Comparison of ENCODE assay signal across 24 cellular contexts in the genomic region with DNA sequence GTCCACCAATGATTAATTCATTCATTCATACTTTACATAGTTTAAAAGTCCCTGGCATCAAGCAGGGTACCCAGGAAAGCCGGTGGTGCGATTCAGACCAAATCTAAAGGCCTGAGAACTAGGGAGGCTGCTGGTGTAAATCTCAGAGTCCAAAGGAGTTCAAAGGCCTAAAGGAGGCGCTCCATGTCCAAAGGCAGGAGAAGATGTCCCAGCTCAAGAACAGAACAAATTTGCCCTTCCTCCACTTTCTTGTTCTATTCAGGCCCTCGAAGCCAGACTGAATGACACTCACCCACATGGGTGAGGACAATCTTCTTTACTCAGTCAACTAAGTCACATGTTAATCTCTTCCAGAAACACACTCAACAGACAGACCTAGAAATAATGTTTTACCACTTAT.
"Had no signal": no experiment of that assay in that cellular context is flagged by ENCODE, and none has a peak within 500 bp of the region (broad histone marks: within the 10 kb centered on the region; RNA-seq: fewer than 3 reads in every experiment).

No MANE protein-coding gene starts in this region.

- H3K4me3 Mint-ChIP-seq: activated CD4-positive, alpha-beta T cell treated with anti-CD3 and anti-CD28 coated beads, Interleukin-2, amount 10 ng/mL, durations not matched to agents 7 days and 5 days; activated CD8-positive, alpha-beta T cell treated with anti-CD3 and anti-CD28 coated beads for 36 hours; activated naive CD4-positive, alpha-beta T cell treated with anti-CD3 and anti-CD28 coated beads, Interleukin-2, amount 50 U/mL, for 24 hours; activated naive CD8-positive, alpha-beta T cell treated with anti-CD3 and anti-CD28 coated beads, Interleukin-2, amount 50 U/mL, for 24 hours; nephron had no signal

- H3K4me3 ChIP-seq: esophagus muscularis mucosa, heart left ventricle, left lung, lung, skin epidermis, testis, transverse colon had no signal

- DNase-seq: activated CD4-positive, alpha-beta T cell treated with anti-CD3 and anti-CD28 coated beads for 1 hour; activated CD4-positive, alpha-beta T cell treated with anti-CD3 and anti-CD28 coated beads, Interleukin-2, amount 10 ng/mL, durations not matched to agents 7 days and 5 days; activated CD8-positive, alpha-beta T cell treated with anti-CD3 and anti-CD28 coated beads for 36 hours; activated naive CD8-positive, alpha-beta T cell treated with anti-CD3 and anti-CD28 coated beads, Interleukin-2, amount 50 U/mL, for 24 hours; activated T-cell treated with anti-CD3 and anti-CD28 coated beads, Interleukin-2, amount 50 U/mL, for 48 hours; amygdala; central memory CD4-positive, alpha-beta T cell; foreskin keratinocyte; heart left ventricle; kidney glomerular epithelial cell; left lung; stimulated activated CD4-positive, alpha-beta T cell treated with anti-CD3 and anti-CD28 coated beads, Interleukin-12 subunit alpha, Interleukin-12 subunit beta, amount 100 ng/mL, for 4 hours; stimulated activated CD4-positive, alpha-beta T cell treated with anti-CD3 and anti-CD28 coated beads, Interleukin-4, amount 100 ng/mL, for 1 hour; stimulated activated naive CD8-positive, alpha-beta T cell treated with anti-CD3 and anti-CD28 coated beads, Interleukin-15, Interleukin-2, amounts not matched to agents 100 U/mL and 50 U/mL, for 24 hours; T1000; testis; transverse colon had no signal

- H3K4me1 ChIP-seq: esophagus muscularis mucosa, foreskin keratinocyte, heart left ventricle, left lung, testis, transverse colon had no signal

- H3K9me3 Mint-ChIP-seq: activated CD4-positive, alpha-beta T cell treated with anti-CD3 and anti-CD28 coated beads, Interleukin-2, amount 10 ng/mL, durations not matched to agents 7 days and 5 days; activated naive CD4-positive, alpha-beta T cell treated with anti-CD3 and anti-CD28 coated beads, Interleukin-2, amount 50 U/mL, for 24 hours; activated naive CD8-positive, alpha-beta T cell treated with anti-CD3 and anti-CD28 coated beads, Interleukin-2, amount 50 U/mL, for 24 hours; activated T-helper 2 cell treated with anti-CD3 and anti-CD28 coated beads, Interferon-gamma antibody, Interleukin-2, Interleukin-4, amounts not matched to agents 10 μg/mL and 5 μg/mL and 100 μg/mL, durations not matched to agents 14 hours and 24 hours and 36 hours; nephron had no signal

- H3K27me3 ChIP-seq: esophagus muscularis mucosa, foreskin keratinocyte, heart left ventricle, left lung, testis, transverse colon had no signal

- H3K27ac ChIP-seq: esophagus muscularis mucosa, foreskin keratinocyte, heart left ventricle, left lung, skin epidermis, testis, transverse colon had no signal

- H3K9me3 ChIP-seq: esophagus muscularis mucosa, left lung, testis, transverse colon had no signal

- ATAC-seq: activated CD8-positive, alpha-beta T cell treated with anti-CD3 and anti-CD28 coated beads for 36 hours; activated naive CD8-positive, alpha-beta T cell treated with anti-CD3 and anti-CD28 coated beads, Interleukin-2, amount 50 U/mL, for 24 hours; foreskin keratinocyte; heart left ventricle; left lung; sciatic nerve; stimulated activated naive CD8-positive, alpha-beta T cell treated with anti-CD3 and anti-CD28 coated beads, Interleukin-15, Interleukin-2, amounts not matched to agents 100 U/mL and 50 U/mL, for 24 hours had no signal

- H3K27me3 Mint-ChIP-seq: activated CD4-positive, alpha-beta T cell treated with anti-CD3 and anti-CD28 coated beads, Interleukin-2, amount 10 ng/mL, durations not matched to agents 7 days and 5 days; activated CD8-positive, alpha-beta T cell treated with anti-CD3 and anti-CD28 coated beads for 36 hours; activated naive CD4-positive, alpha-beta T cell treated with anti-CD3 and anti-CD28 coated beads, Interleukin-2, amount 50 U/mL, for 24 hours; activated naive CD8-positive, alpha-beta T cell treated with anti-CD3 and anti-CD28 coated beads, Interleukin-2, amount 50 U/mL, for 24 hours had no signal

- H3K36me3 Mint-ChIP-seq: activated naive CD4-positive, alpha-beta T cell treated with anti-CD3 and anti-CD28 coated beads, Interleukin-2, amount 50 U/mL, for 24 hours had no signal

- H3K27ac Mint-ChIP-seq: activated CD4-positive, alpha-beta T cell treated with anti-CD3 and anti-CD28 coated beads, Interleukin-2, amount 10 ng/mL, durations not matched to agents 7 days and 5 days; activated CD8-positive, alpha-beta T cell treated with anti-CD3 and anti-CD28 coated beads for 36 hours; activated naive CD4-positive, alpha-beta T cell treated with anti-CD3 and anti-CD28 coated beads, Interleukin-2, amount 50 U/mL, for 24 hours; activated naive CD8-positive, alpha-beta T cell treated with anti-CD3 and anti-CD28 coated beads, Interleukin-2, amount 50 U/mL, for 24 hours; activated T-helper 2 cell treated with anti-CD3 and anti-CD28 coated beads, Interferon-gamma antibody, Interleukin-2, Interleukin-4, amounts not matched to agents 10 μg/mL and 5 μg/mL and 100 μg/mL, durations not matched to agents 14 hours and 24 hours and 36 hours; nephron had no signal

- H3K36me3 ChIP-seq: esophagus muscularis mucosa, heart left ventricle, left lung, transverse colon had no signal

- H3K4me1 Mint-ChIP-seq: activated CD4-positive, alpha-beta T cell treated with anti-CD3 and anti-CD28 coated beads, Interleukin-2, amount 10 ng/mL, durations not matched to agents 7 days and 5 days; activated naive CD4-positive, alpha-beta T cell treated with anti-CD3 and anti-CD28 coated beads, Interleukin-2, amount 50 U/mL, for 24 hours; activated naive CD8-positive, alpha-beta T cell treated with anti-CD3 and anti-CD28 coated beads, Interleukin-2, amount 50 U/mL, for 24 hours; nephron had no signal
